ENCODE assay signal across 1 cellular context in the genomic region with DNA sequence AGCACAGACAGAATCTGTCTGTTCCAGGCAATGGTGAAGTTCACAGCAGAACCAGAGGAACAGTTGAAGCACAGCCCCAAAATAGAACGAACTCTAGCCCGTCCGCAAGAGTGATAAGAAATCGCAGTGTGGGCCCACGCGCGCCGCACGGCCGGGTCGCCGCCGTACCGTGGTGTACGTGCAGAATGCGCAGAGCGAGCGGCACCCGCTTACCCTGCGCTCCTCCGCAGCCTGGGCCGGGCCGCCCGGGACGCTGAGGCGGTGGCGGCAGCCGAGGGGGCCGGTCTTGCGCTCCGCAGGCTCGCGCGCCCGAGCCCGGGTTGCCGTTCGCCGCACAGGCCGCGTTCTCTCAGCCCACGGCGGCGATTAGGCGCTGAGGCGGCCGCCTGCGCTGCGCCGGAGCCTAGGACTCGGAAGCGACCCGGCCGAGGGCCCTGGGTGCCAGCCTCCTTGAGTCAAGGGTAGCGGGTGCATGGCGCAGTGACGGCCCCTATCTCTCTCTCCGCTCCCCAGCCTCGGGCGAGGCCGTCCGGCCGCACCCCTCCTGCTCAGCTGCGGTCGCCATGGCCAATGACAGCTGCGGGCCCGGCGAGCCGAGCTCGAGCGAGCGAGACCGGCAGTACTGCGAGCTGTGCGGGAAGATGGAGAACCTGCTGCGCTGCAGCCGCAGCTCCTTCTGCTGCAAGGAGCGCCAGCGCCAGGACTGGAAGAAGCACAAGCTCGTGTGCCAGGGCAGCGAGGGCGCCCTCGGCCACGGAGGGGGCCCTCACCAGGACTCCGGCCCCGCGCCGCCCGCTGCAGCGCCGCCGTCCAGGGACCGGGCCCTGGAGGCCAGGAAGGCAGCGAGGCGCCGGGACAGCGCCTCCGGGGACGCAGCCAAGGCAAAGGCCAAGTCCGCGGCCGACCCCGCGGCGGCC.
TF ChIP-seq lines count a peak whose summit lies in the region.

No MANE protein-coding gene starts in this region.

TF ChIP-seq in HepG2, 621 proteins besides CTCF, POLR2A, EP300 and RAD21 (continued from another document and continues in another):
- TF ChIP-seq, protein P1, sequence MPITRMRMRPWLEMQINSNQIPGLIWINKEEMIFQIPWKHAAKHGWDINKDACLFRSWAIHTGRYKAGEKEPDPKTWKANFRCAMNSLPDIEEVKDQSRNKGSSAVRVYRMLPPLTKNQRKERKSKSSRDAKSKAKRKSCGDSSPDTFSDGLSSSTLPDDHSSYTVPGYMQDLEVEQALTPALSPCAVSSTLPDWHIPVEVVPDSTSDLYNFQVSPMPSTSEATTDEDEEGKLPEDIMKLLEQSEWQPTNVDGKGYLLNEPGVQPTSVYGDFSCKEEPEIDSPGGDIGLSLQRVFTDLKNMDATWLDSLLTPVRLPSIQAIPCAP (CRISPR knock-in tag; IDR thresholded peaks at IDR 0.05; ENCODE audit: low read depth) = no peak
- TF ChIP-seq SKI (IDR thresholded peaks at IDR 0.05; ENCODE audit: partially characterized antibody) (peak; percentile 5), ZFP62 (CRISPR knock-in tag; IDR thresholded peaks at IDR 0.05) (0 out of 2 replicates have a peak, but pooled peaks have one; percentile 33), THAP11 (CRISPR knock-in tag; IDR thresholded peaks at IDR 0.05) (peak; percentile 78), ZNF121 (CRISPR knock-in tag; IDR thresholded peaks at IDR 0.05) (0 out of 2 replicates have a peak, but pooled peaks have one; percentile 22), KDM2A (CRISPR knock-in tag; IDR thresholded peaks at IDR 0.05; ENCODE audit: borderline replicate concordance, low read depth) (peak; percentile 76; the same call in 1 of the 2 replicates), RBFOX2 (IDR thresholded peaks at IDR 0.05; ENCODE audit: low read depth, low read length) (peak; percentile 77), FOXA1 (IDR thresholded peaks at IDR 0.05) (no peak), FOXA1 (CRISPR knock-in tag; IDR thresholded peaks at IDR 0.05) (peak; percentile 22; the same call in 1 of the 2 replicates), ZNF530 (CRISPR knock-in tag; IDR thresholded peaks at IDR 0.05; ENCODE audit: low read depth) (no peak), MTF1 (CRISPR knock-in tag; IDR thresholded peaks at IDR 0.05) (no peak), ZFX (CRISPR knock-in tag; IDR thresholded peaks at IDR 0.05; ENCODE audit: low read depth) (peak; percentile 82), HMG20B (CRISPR knock-in tag; conservative IDR thresholded peaks at IDR 0.05) (no peak), ZSCAN31 (CRISPR knock-in tag; IDR thresholded peaks at IDR 0.05; ENCODE audit: low read depth) (0 out of 2 replicates have a peak, but pooled peaks have one; percentile 38), MTA1 (CRISPR knock-in tag; IDR thresholded peaks at IDR 0.05; ENCODE audit: borderline replicate concordance) (peak; percentile 73; the same call in 1 of the 2 replicates), TEAD3 (CRISPR knock-in tag; optimal IDR thresholded peaks at IDR 0.05; ENCODE audit: borderline replicate concordance) (peak; percentile 10), HOXA3 (CRISPR knock-in tag; IDR thresholded peaks at IDR 0.05) (peak; percentile 58), SSRP1 (CRISPR knock-in tag; IDR thresholded peaks at IDR 0.05) (no peak), PHF20 (CRISPR knock-in tag; IDR thresholded peaks at IDR 0.05) (0 out of 2 replicates have a peak, but pooled peaks have one; percentile 33), ZBTB7B (CRISPR knock-in tag; IDR thresholded peaks at IDR 0.05) (0 out of 2 replicates have a peak, but pooled peaks have one; percentile 44), ZNF350 (CRISPR knock-in tag; IDR thresholded peaks at IDR 0.05; ENCODE audit: borderline replicate concordance, low read depth) (0 out of 2 replicates have a peak, but pooled peaks have one; percentile 21), SPEN (CRISPR knock-in tag; IDR thresholded peaks at IDR 0.05; ENCODE audit: low read depth) (0 out of 2 replicates have a peak, but pooled peaks have one; percentile 33), ZNF589 (CRISPR knock-in tag; conservative IDR thresholded peaks at IDR 0.05) (no peak), TBX2 (CRISPR knock-in tag; IDR thresholded peaks at IDR 0.05; ENCODE audit: borderline replicate concordance) (peak; percentile 75; the same call in 1 of the 2 replicates), ARNT2 (CRISPR knock-in tag; IDR thresholded peaks at IDR 0.05; ENCODE audit: low read depth) (peak; percentile 66; the same call in 1 of the 2 replicates), ZNF263 (CRISPR knock-in tag; IDR thresholded peaks at IDR 0.05) (peak; percentile 17; the same call in 1 of the 2 replicates), SRY (CRISPR knock-in tag; IDR thresholded peaks at IDR 0.05) (peak; percentile 53; the same call in 1 of the 2 replicates), HES4 (CRISPR knock-in tag; IDR thresholded peaks at IDR 0.05; ENCODE audit: borderline replicate concordance) (peak; percentile 79; the same call in 1 of the 2 replicates), ZNF33B (CRISPR knock-in tag; IDR thresholded peaks at IDR 0.05) (no peak; the same call in 1 of the 2 replicates), HNF4A (CRISPR knock-in tag; IDR thresholded peaks at IDR 0.05) (peak; percentile 23; the same call in 1 of the 2 replicates), ZNF543 (CRISPR knock-in tag; IDR thresholded peaks at IDR 0.05) (peak; percentile 47; the same call in 1 of the 2 replicates)
- TF ChIP-seq, protein P2, sequence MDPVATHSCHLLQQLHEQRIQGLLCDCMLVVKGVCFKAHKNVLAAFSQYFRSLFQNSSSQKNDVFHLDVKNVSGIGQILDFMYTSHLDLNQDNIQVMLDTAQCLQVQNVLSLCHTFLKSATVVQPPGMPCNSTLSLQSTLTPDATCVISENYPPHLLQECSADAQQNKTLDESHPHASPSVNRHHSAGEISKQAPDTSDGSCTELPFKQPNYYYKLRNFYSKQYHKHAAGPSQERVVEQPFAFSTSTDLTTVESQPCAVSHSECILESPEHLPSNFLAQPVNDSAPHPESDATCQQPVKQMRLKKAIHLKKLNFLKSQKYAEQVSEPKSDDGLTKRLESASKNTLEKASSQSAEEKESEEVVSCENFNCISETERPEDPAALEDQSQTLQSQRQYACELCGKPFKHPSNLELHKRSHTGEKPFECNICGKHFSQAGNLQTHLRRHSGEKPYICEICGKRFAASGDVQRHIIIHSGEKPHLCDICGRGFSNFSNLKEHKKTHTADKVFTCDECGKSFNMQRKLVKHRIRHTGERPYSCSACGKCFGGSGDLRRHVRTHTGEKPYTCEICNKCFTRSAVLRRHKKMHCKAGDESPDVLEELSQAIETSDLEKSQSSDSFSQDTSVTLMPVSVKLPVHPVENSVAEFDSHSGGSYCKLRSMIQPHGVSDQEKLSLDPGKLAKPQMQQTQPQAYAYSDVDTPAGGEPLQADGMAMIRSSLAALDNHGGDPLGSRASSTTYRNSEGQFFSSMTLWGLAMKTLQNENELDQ (CRISPR knock-in tag; IDR thresholded peaks at IDR 0.05; ENCODE audit: borderline replicate concordance) = no peak
- TF ChIP-seq, protein P3, sequence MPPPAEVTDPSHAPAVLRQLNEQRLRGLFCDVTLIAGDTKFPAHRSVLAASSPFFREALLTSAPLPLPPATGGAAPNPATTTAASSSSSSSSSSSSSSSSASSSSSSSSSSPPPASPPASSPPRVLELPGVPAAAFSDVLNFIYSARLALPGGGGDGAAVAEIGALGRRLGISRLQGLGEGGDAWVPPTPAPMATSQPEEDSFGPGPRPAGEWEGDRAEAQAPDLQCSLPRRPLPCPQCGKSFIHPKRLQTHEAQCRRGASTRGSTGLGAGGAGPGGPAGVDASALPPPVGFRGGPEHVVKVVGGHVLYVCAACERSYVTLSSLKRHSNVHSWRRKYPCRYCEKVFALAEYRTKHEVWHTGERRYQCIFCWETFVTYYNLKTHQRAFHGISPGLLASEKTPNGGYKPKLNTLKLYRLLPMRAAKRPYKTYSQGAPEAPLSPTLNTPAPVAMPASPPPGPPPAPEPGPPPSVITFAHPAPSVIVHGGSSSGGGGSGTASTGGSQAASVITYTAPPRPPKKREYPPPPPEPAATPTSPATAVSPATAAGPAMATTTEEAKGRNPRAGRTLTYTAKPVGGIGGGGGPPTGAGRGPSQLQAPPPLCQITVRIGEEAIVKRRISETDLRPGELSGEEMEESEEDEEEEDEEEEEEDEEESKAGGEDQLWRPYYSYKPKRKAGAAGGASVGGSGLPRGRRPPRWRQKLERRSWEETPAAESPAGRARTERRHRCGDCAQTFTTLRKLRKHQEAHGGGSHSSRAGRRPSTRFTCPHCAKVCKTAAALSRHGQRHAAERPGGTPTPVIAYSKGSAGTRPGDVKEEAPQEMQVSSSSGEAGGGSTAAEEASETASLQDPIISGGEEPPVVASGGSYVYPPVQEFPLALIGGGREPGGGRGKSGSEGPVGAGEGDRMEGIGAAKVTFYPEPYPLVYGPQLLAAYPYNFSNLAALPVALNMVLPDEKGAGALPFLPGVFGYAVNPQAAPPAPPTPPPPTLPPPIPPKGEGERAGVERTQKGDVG (CRISPR knock-in tag; IDR thresholded peaks at IDR 0.05; ENCODE audit: borderline replicate concordance) = no peak
- TF ChIP-seq, protein P4, sequence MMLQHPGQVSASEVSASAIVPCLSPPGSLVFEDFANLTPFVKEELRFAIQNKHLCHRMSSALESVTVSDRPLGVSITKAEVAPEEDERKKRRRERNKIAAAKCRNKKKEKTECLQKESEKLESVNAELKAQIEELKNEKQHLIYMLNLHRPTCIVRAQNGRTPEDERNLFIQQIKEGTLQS (CRISPR knock-in tag; IDR thresholded peaks at IDR 0.05) = 0 out of 2 replicates have a peak, but pooled peaks have one; percentile 21
- TF ChIP-seq, protein P5, sequence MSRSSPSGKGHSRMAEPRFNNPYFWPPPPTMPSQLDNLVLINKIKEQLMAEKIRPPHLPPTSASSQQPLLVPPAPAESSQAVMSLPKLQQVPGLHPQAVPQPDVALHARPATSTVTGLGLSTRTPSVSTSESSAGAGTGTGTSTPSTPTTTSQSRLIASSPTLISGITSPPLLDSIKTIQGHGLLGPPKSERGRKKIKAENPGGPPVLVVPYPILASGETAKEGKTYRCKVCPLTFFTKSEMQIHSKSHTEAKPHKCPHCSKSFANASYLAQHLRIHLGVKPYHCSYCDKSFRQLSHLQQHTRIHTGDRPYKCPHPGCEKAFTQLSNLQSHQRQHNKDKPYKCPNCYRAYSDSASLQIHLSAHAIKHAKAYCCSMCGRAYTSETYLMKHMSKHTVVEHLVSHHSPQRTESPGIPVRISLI (CRISPR knock-in tag; IDR thresholded peaks at IDR 0.05; ENCODE audit: borderline replicate concordance) = peak; percentile 21; the same call in 1 of the 2 replicates
- TF ChIP-seq, protein P6, sequence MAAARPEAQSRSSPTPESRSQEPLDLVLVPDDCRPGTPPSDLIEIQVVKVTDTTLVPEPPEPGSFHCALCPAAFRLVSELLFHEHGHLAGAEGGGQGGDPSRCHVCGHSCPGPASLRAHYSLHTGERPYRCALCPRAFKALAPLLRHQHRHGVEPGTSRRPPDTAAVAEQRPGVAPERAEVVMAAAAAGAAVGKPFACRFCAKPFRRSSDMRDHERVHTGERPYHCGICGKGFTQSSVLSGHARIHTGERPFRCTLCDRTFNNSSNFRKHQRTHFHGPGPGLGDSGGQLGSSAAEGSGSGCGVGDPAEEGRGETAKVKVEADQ (CRISPR knock-in tag; IDR thresholded peaks at IDR 0.05; ENCODE audit: borderline replicate concordance) = peak; percentile 55; the same call in 1 of the 2 replicates
- TF ChIP-seq, protein P7, sequence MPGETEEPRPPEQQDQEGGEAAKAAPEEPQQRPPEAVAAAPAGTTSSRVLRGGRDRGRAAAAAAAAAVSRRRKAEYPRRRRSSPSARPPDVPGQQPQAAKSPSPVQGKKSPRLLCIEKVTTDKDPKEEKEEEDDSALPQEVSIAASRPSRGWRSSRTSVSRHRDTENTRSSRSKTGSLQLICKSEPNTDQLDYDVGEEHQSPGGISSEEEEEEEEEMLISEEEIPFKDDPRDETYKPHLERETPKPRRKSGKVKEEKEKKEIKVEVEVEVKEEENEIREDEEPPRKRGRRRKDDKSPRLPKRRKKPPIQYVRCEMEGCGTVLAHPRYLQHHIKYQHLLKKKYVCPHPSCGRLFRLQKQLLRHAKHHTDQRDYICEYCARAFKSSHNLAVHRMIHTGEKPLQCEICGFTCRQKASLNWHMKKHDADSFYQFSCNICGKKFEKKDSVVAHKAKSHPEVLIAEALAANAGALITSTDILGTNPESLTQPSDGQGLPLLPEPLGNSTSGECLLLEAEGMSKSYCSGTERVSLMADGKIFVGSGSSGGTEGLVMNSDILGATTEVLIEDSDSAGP (CRISPR knock-in tag; IDR thresholded peaks at IDR 0.05; ENCODE audit: borderline replicate concordance) = peak; percentile 70; the same call in 1 of the 2 replicates
- TF ChIP-seq, protein P8, sequence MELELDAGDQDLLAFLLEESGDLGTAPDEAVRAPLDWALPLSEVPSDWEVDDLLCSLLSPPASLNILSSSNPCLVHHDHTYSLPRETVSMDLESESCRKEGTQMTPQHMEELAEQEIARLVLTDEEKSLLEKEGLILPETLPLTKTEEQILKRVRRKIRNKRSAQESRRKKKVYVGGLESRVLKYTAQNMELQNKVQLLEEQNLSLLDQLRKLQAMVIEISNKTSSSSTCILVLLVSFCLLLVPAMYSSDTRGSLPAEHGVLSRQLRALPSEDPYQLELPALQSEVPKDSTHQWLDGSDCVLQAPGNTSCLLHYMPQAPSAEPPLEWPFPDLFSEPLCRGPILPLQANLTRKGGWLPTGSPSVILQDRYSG (CRISPR knock-in tag; IDR thresholded peaks at IDR 0.05) = 0 out of 2 replicates have a peak, but pooled peaks have one; percentile 40
- TF ChIP-seq, protein P9, sequence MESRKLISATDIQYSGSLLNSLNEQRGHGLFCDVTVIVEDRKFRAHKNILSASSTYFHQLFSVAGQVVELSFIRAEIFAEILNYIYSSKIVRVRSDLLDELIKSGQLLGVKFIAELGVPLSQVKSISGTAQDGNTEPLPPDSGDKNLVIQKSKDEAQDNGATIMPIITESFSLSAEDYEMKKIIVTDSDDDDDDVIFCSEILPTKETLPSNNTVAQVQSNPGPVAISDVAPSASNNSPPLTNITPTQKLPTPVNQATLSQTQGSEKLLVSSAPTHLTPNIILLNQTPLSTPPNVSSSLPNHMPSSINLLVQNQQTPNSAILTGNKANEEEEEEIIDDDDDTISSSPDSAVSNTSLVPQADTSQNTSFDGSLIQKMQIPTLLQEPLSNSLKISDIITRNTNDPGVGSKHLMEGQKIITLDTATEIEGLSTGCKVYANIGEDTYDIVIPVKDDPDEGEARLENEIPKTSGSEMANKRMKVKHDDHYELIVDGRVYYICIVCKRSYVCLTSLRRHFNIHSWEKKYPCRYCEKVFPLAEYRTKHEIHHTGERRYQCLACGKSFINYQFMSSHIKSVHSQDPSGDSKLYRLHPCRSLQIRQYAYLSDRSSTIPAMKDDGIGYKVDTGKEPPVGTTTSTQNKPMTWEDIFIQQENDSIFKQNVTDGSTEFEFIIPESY (CRISPR knock-in tag; IDR thresholded peaks at IDR 0.05) = no peak
- TF ChIP-seq, protein P10, sequence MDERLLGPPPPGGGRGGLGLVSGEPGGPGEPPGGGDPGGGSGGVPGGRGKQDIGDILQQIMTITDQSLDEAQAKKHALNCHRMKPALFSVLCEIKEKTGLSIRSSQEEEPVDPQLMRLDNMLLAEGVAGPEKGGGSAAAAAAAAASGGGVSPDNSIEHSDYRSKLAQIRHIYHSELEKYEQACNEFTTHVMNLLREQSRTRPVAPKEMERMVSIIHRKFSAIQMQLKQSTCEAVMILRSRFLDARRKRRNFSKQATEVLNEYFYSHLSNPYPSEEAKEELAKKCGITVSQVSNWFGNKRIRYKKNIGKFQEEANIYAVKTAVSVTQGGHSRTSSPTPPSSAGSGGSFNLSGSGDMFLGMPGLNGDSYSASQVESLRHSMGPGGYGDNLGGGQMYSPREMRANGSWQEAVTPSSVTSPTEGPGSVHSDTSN (CRISPR knock-in tag; IDR thresholded peaks at IDR 0.05) = no peak
- TF ChIP-seq, protein P11, sequence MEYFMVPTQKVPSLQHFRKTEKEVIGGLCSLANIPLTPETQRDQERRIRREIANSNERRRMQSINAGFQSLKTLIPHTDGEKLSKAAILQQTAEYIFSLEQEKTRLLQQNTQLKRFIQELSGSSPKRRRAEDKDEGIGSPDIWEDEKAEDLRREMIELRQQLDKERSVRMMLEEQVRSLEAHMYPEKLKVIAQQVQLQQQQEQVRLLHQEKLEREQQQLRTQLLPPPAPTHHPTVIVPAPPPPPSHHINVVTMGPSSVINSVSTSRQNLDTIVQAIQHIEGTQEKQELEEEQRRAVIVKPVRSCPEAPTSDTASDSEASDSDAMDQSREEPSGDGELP (IDR thresholded peaks at IDR 0.05; ENCODE audit: borderline replicate concordance, low read depth) = peak; percentile 66; the same call in 1 of the 2 replicates
